In genomic region chr5:136891175-136891574, GRCh38 we compare ENCODE assay signal across 1 cellular context.
TF ChIP-seq lines count a peak whose summit lies in the region.

No MANE protein-coding gene starts in this region.

TF ChIP-seq in GM23338, 12 proteins besides CTCF, POLR2A, EP300 and RAD21 (continued from another document):
- TF ChIP-seq ZNF462 (CRISPR knock-in tag; IDR thresholded peaks at IDR 0.05) (no peak), ZNF331 (CRISPR knock-in tag; IDR thresholded peaks at IDR 0.05; ENCODE audit: low read depth) (no peak), REST (IDR thresholded peaks at IDR 0.05; ENCODE audit: unreplicated experiment) (no peak), ZNF114 (CRISPR knock-in tag; IDR thresholded peaks at IDR 0.05) (no peak)
